Comparison of ENCODE assay signal across 20 cellular contexts in the genomic region with DNA sequence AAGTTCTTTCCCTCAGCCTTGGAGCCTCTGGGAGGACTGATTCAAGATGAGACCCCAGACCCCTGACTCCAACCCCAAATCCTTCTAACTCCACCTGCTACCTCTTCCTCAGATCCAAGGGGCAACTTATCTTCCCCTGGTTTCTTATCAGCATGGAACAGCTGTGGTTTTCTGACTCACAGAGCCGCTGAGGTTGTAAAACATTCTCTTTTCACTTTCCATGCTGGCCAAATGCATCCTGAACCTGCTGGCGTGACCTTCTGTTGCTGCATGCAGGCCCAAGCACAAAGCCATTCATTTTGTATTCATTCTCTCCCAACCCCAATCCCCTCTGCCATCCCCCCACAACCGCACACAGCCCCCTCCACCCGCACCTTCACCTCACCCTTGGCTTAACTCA.
"Had no signal": no experiment of that assay in that cellular context is flagged by ENCODE, and none has a peak within 500 bp of the region (broad histone marks: within the 10 kb centered on the region; RNA-seq: fewer than 3 reads in every experiment).

No MANE protein-coding gene starts in this region.

- DNase-seq: cortex of kidney; dorsolateral prefrontal cortex; effector CD8-positive, alpha-beta T cell; heart left ventricle; hypothalamus; kidney glomerular epithelial cell; mammary epithelial cell; naive thymus-derived CD4-positive, alpha-beta T cell; nephron progenitor cell; psoas muscle; retina; right lobe of liver; spleen; stimulated activated CD4-positive, alpha-beta T cell treated with anti-CD3 and anti-CD28 coated beads, Interleukin-15, amount 100 ng/mL, for 24 hours; stimulated activated CD4-positive, alpha-beta T cell treated with anti-CD3 and anti-CD28 coated beads, Interleukin-1b, Interleukin-23, amount 100 ng/mL, for 48 hours; stimulated activated CD4-positive, alpha-beta T cell treated with anti-CD3 and anti-CD28 coated beads, Interleukin-4, amount 100 ng/mL, for 24 hours; stomach; substantia nigra; transverse colon had no signal

- H3K4me3 ChIP-seq: dorsolateral prefrontal cortex, heart left ventricle, psoas muscle, right lobe of liver, spleen, stomach, thoracic aorta, transverse colon had no signal
